In genomic region chr10:113520606-113521481, GRCh38 we compare ENCODE assay signal across 8 cellular contexts. TPM values are rescaled to one million over a fixed set of nuclear protein-coding genes. Genes with fewer than 3 reads are reported as not detected.
A peak's percentile ranks its signal among the peaks of the same experiment; 100 is the strongest.
DNase-seq lines count a peak whose midpoint lies in the region; ATAC-seq, FAIRE-seq and TF ChIP-seq lines count a peak whose summit lies in the region.

No MANE protein-coding gene starts in this region.

- CTCF ChIA-PET in GM12878 (lab: Yijun Ruan, JAX): interaction anchor here (0.8 to 2.3 kb wide), 5 partner anchors 8 to 1049 kb away, joined by 3 to 9 read pairs (median 4); no protein-coding TSS in a partner anchor

- no peak for TF ChIP-seq POLR2A in GM12878 (IDR thresholded peaks at IDR 0.05; ENCODE audit: low read depth, low read length)

- RAD21 ChIA-PET in GM12878 (lab: Charles Lee; ENCODE audit: unreplicated experiment): interaction anchor here (0.5 to 1.0 kb wide), 2 partner anchors 42 to 988 kb away, joined by 3 to 4 read pairs; no protein-coding TSS in a partner anchor

- TF ChIP-seq CTCF in GM12878 (IDR thresholded peaks at IDR 0.05 in 2 of 3, conservative IDR thresholded peaks at IDR 0.05 in 1 of 3; ENCODE audit: control insufficient read depth in 2 of 3, extremely low read depth in 1 of 3, insufficient read depth in 1 of 3, low read depth in 3 of 3, low read length in 3 of 3): peak; percentile 87 to 97 (median 94)

- H2AFZ ChIP-seq in GM12878 (ENCODE audit: control insufficient read depth, low read depth, low read length): no peak overlapping the region

- H3K9ac ChIP-seq in GM12878 (ENCODE audit: control insufficient read depth, insufficient read depth, low read length): no peak overlapping the region

- SMC1A ChIA-PET in GM12878 (lab: Charles Lee; ENCODE audit: uncharacterized antibody, unreplicated experiment): interaction anchor here (0.7 kb wide), 1 partner anchor 1029 kb away, joined by 3 read pairs; no protein-coding TSS in a partner anchor

- peak; percentile 76 for TF ChIP-seq RAD21 in GM12878 (IDR thresholded peaks at IDR 0.05; ENCODE audit: insufficient read depth, low read depth, low read length)

- no peak for TF ChIP-seq EP300 in GM12878 (IDR thresholded peaks at IDR 0.05; ENCODE audit: borderline replicate concordance in 1 of 2, control insufficient read depth in 1 of 2, low read depth in 2 of 2, low read length in 2 of 2)

- no peaks in the 10 kb centered on the region for H3K79me2 ChIP-seq in GM12878 (ENCODE audit: control insufficient read depth, insufficient read depth, low read length)

- whole genome bisulfite sequencing in GM12878 (ENCODE audit: insufficient coverage, insufficient replicate concordance, low lambda C conversion rate, missing lambda C conversion rate): 17% methylated on average over 8 of the region's 8 CpGs

- DNase-seq in CMK (ENCODE audit: low read depth) (peak; percentile 21), NOMO-1 treated with DMSO at 0.1 percent for 48 hours (lab: John Stamatoyannopoulos, UW; ENCODE audit: unreplicated experiment) (peak; percentile 44), GM12878 (ENCODE audit: low read depth, low spot score) (no peak), iPS DF 4.7 (ENCODE audit: extremely low read depth, low spot score) (peak; percentile 53), smooth muscle cell of the brain vasculature (ENCODE audit: low read depth, low spot score) (peak; percentile 40)

- in situ Hi-C loops in GM12878 (cut with MboI): no loop called here

- no peaks in the 10 kb centered on the region; a peak in 1 of 4 replicates for H3K27me3 ChIP-seq in GM12878 (replicated peaks in 1 of 2; ENCODE audit: control insufficient read depth in 2 of 2, insufficient read depth in 2 of 2, low read length in 1 of 2)

- ATAC-seq in GM18520 (IDR thresholded peaks at IDR 0.05; ENCODE audit: unreplicated experiment) (peak; percentile 54), HG03442 (IDR thresholded peaks at IDR 0.05; ENCODE audit: unreplicated experiment) (peak; percentile 66), GM12878 (peak; percentile 83), HG03457 (IDR thresholded peaks at IDR 0.05; ENCODE audit: unreplicated experiment) (no peak)

- no peaks in the 10 kb centered on the region for H3K36me3 ChIP-seq in GM12878 (ENCODE audit: control insufficient read depth in 2 of 2, insufficient read depth in 2 of 2, low read length in 1 of 2)

- H4K20me1 ChIP-seq in GM12878 (ENCODE audit: control insufficient read depth, insufficient read depth): no peaks in the 10 kb centered on the region

- H3K9me3 ChIP-seq in GM12878 (replicated peaks; ENCODE audit: control insufficient read depth, insufficient read depth, low read length): no peaks in the 10 kb centered on the region

- FAIRE-seq in GM12878 (lab: Jason Lieb, UNC): peak; percentile 65

- H3K4me2 ChIP-seq in GM12878 (ENCODE audit: control insufficient read depth, insufficient read depth): no peak overlapping the region

- H3K4me1 ChIP-seq in GM12878 (ENCODE audit: control insufficient read depth, insufficient read depth, low read length): no peaks in the 10 kb centered on the region

- intact Hi-C loops in GM12878 (cut with micrococcal nuclease; ENCODE audit: unreplicated experiment): loop anchor here (10.0 kb wide), 3 partner anchors 796 to 1046 kb away; no protein-coding TSS in a partner anchor

- H3K4me3 ChIP-seq in GM12878: no peak overlapping the region

- BruUV-seq in GM12878 (replicated peaks; lab: Mats Ljungman, UMichigan): no TSS peak

- no peak overlapping the region for H3K27ac ChIP-seq in GM12878 (ENCODE audit: control insufficient read depth, insufficient read depth)

- POLR2A ChIA-PET in GM12878 (lab: Charles Lee): no interaction called here

TF ChIP-seq in GM12878, 131 proteins besides CTCF, POLR2A, EP300 and RAD21:
- TF ChIP-seq SMC3 (IDR thresholded peaks at IDR 0.05; ENCODE audit: borderline replicate concordance, low read length) (peak; percentile 69; the same call in 1 of the 2 replicates), TCF12 (IDR thresholded peaks at IDR 0.05; ENCODE audit: low read depth, low read length) (no peak), YY1 (IDR thresholded peaks at IDR 0.05; ENCODE audit: low read depth, low read length) (0 out of 2 replicates have a peak, but pooled peaks have one; percentile 23)

RNA-seq across cellular contexts. Expression of gene HABP2, which starts 32.0 kb away (rescaled TPM):
- not detected in 2 replicates for total RNA-seq in GM12878 (2013; cell fraction: nucleolus; rRNA removed)
- total RNA-seq in GM12878 (2014; rRNA removed) (not detected in 2 replicates), GM12878 (2014; rRNA removed; fragmentation: Illumina TruSeq; extraction: Trizol) (not detected in 2 replicates), GM12878 (2021) (0.13 and 0.16 TPM in 2 replicates)
- polyA plus RNA-seq in GM12878 (2011; ENCODE audit: low read depth): not detected
- polyA plus RNA-seq in GM12878 (2011; rRNA removed) (not detected in 2 replicates), GM12878 (2014; fragmentation: Illumina TruSeq; extraction: Trizol) (not detected in 2 replicates), GM12878 (2014; fragmentation: Nextera tagmentation; extraction: Ambion mirVana) (not detected), GM12878 (2014; rRNA removed) (not detected in 2 replicates), GM12878 (2016; fragmentation: Nextera tagmentation; extraction: Ambion mirVana) (not detected)
- polyA plus RNA-seq in GM12878 (2011; cell fraction: cytosol; rRNA removed): not detected in 2 replicates
- not detected in 2 replicates for polyA plus RNA-seq in GM12878 (2011; cell fraction: nucleus; rRNA removed)
- not detected in 2 replicates for polyA plus RNA-seq in GM12878 (2012)
- not detected in 2 replicates for polyA minus RNA-seq in GM12878 (2011; rRNA and poly(A)+ RNA removed)
- polyA minus RNA-seq in GM12878 (2011; cell fraction: cytosol; rRNA and poly(A)+ RNA removed): not detected in 2 replicates
- not detected in 2 replicates for polyA minus RNA-seq in GM12878 (2011; cell fraction: nucleus; rRNA and poly(A)+ RNA removed)
